ENCODE assay signal across 33 cellular contexts in the genomic region with DNA sequence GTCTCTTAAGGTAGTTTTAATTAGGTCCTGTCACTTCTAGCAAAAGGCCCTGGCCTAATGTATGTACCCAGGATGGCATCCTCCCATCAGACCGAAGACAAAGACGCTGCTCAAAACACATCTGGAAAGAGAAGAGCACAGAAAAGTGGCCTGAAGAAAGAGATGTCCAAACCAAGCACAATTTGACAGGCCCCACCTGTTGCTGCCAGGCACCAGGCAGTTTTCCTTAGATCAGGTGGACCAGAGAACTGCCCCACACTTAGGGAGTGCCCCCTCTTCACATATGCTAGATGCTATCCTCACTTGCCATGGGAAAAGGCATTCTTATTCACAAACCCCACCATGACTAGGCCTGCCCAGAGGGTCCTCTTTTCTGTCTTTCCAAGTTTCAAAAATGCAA.
"Had no signal": no experiment of that assay in that cellular context is flagged by ENCODE, and none has a peak within 500 bp of the region (broad histone marks: within the 10 kb centered on the region; RNA-seq: fewer than 3 reads in every experiment).

No MANE protein-coding gene starts in this region.

- H3K4me3 ChIP-seq: MG63 had no signal

- DNase-seq: Kasumi-1, MG63, MM.1S, MV-4-11, NCI-H1048, NCI-H1092, NCI-H1092 treated with DMSO at 0.1 percent for 48 hours, NCI-H1105, NCI-H1105 treated with DMSO at 0.1 percent for 48 hours, NCI-H1417, NCI-H1417 treated with DMSO at 0.1 percent for 48 hours, NCI-H1436, NCI-H1436 treated with DMSO at 0.1 percent for 48 hours, NCI-H146, NCI-H1694, NCI-H1694 treated with DMSO at 0.1 percent for 48 hours, NCI-H187, NCI-H187 treated with DMSO at 0.1 percent for 48 hours, NCI-H1930, NCI-H2029, NCI-H2029 treated with DMSO at 0.1 percent for 48 hours, NCI-H2081, NCI-H2081 treated with DMSO at 0.1 percent for 48 hours, NCI-H2107, NCI-H2171, NCI-H2171 treated with DMSO at 0.1 percent for 48 hours, NCI-H2227 treated with DMSO at 0.1 percent for 48 hours, NCI-H226, NCI-H345, NCI-H446, NCI-H446 treated with DMSO at 0.1 percent for 48 hours, NCI-H510A had no signal

- H3K27me3 ChIP-seq: MG63 had no signal

- H3K9me3 ChIP-seq: MG63 had no signal

- H3K27ac ChIP-seq: KMS-11 had no signal
